8 cellular contexts compared by ENCODE assay signal in the genomic region with DNA sequence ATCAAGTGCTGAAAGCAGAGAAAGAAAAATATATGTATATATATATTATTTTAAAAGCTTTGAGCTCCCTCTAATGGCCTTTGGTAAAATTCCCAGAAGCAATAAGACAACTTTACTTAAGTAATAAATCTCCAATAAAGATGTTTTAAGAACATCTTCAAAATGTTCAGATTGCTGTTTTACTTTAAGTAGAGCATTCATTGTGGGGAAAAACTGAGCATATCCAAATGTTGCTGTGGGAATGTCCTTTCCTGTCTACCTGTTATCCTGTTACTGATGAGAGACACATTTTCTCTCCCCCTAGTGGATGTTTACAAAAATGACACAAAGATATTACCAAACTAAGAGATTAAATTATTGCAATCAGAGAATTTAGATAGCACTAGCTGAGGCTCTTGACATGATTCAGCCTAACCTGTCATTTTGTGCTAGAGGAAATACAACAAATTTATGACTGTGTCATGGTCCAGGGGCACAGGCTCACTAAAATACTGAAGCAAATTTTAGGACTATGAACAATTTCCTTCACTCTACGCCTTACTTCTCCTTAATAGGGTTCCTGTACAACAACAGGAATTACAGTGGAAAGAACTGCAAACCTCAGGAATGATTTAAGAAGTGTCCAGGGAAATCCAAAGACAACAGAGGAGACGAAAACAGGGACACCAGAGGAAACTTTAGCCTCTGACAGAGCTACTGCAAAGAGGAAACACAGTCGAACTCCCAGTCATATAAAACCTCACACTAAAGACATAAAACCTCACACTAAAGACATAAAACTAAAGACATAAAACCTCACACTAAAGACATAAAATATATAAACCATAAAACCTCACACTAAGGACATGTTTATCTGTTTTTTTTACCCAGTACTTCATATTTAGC. TPM values are rescaled to one million over a fixed set of nuclear protein-coding genes. Genes with fewer than 3 reads are reported as not detected.
DNase-seq lines count a peak whose midpoint lies in the region; ATAC-seq and TF ChIP-seq lines count a peak whose summit lies in the region.

No MANE protein-coding gene starts in this region.

- H3K4me1 ChIP-seq in right lobe of liver: no peaks in the 10 kb centered on the region

- ATAC-seq in GM19395 (IDR thresholded peaks at IDR 0.05; ENCODE audit: unreplicated experiment): peak; percentile 91
- peak; percentile 81 for ATAC-seq in HG03439 (IDR thresholded peaks at IDR 0.05; ENCODE audit: unreplicated experiment)
- ATAC-seq in right lobe of liver: peak; percentile 69 to 85 (median 78)
- no peak for ATAC-seq in HG02763 (IDR thresholded peaks at IDR 0.05; ENCODE audit: unreplicated experiment)

- peak; percentile 95 for TF ChIP-seq CTCF in MCF 10A (IDR thresholded peaks at IDR 0.05; ENCODE audit: unreplicated experiment)
- peak; percentile 67 to 81 (median 71) for TF ChIP-seq CTCF in right lobe of liver (IDR thresholded peaks at IDR 0.05)

- TF ChIP-seq POLR2A in right lobe of liver (IDR thresholded peaks at IDR 0.05): no peak

- intact Hi-C loops in MCF 10A (cut with micrococcal nuclease): loop anchor here (1.0 to 5.0 kb wide), 5 partner anchors 181 to 837 kb away; a partner anchor contains a TSS
- intact Hi-C loops in right lobe of liver (cut with DNase I): loop anchor here in 1 of 2 donors (10.0 kb wide), 1 partner anchor 198 kb away; a partner anchor contains a TSS

- no peak overlapping the region for H3K4me3 ChIP-seq in right lobe of liver

- no peaks in the 10 kb centered on the region for H3K9me3 Mint-ChIP-seq in MCF 10A (ENCODE audit: unreplicated experiment)

- peak; percentile 47 for DNase-seq in EH (ENCODE audit: low read depth)
- peak; percentile 74 for DNase-seq in NCI-H748 treated with DMSO at 0.1 percent for 48 hours (lab: John Stamatoyannopoulos, UW)
- peak; percentile 75 for DNase-seq in MCF 10A (ENCODE audit: unreplicated experiment)
- no peak for DNase-seq in right lobe of liver
- DNase-seq in NCI-H226: no peak

- no peaks in the 10 kb centered on the region for H3K4me1 Mint-ChIP-seq in MCF 10A (ENCODE audit: insufficient read depth, unreplicated experiment)

- no peaks in the 10 kb centered on the region for H3K27me3 ChIP-seq in right lobe of liver

- H3K27me3 Mint-ChIP-seq in MCF 10A (ENCODE audit: insufficient read depth, unreplicated experiment): peaks cover 82% of the 10 kb centered on the region

- no peaks in the 10 kb centered on the region for H3K36me3 Mint-ChIP-seq in MCF 10A (ENCODE audit: insufficient read depth, unreplicated experiment)

- CTCF ChIA-PET in MCF 10A (lab: Yijun Ruan, JAX): interaction anchor here (0.6 to 4.5 kb wide), 57 partner anchors 8 to 1191 kb away, joined by 3 to 50 read pairs (median 3); no protein-coding TSS in a partner anchor

- POLR2A ChIA-PET in MCF 10A (lab: Yijun Ruan, JAX): interaction anchor here (0.6 to 1.3 kb wide), 4 partner anchors 25 to 713 kb away, joined by 3 to 8 read pairs (median 4); no protein-coding TSS in a partner anchor

- no peak overlapping the region for H3K27ac ChIP-seq in right lobe of liver

- WGBS in right lobe of liver (ENCODE audit: insufficient coverage, low coverage, low lambda C conversion rate, missing lambda C conversion rate): 60% methylated on average over 3 of the region's 3 CpGs

- H3K27ac Mint-ChIP-seq in MCF 10A (ENCODE audit: low read depth, unreplicated experiment): no peak overlapping the region

- no peaks in the 10 kb centered on the region for H3K36me3 ChIP-seq in right lobe of liver

- no TSS peak for BruUV-seq in MCF 10A (replicated peaks; lab: Mats Ljungman, UMichigan)

- no peaks in the 10 kb centered on the region for H3K9me3 ChIP-seq in right lobe of liver

- H3K4me3 Mint-ChIP-seq in MCF 10A (ENCODE audit: unreplicated experiment): no peak overlapping the region

RNA-seq across cellular contexts. Expression of a gene that starts 24.3 kb away (rescaled TPM):
- total RNA-seq in MCF 10A (2022): 109 and 121 TPM in 2 replicates
- total RNA-seq in right lobe of liver: 10 to 100 TPM; 18.5 to 36.9 (median 31.4) TPM

Comparison
In these comparisons a context has a peak if more than half of its experiments do, and no peak if none do; other contexts are left out.
1. DNase-seq: peak in EH (single experiment), NCI-H748 treated with DMSO at 0.1 percent for 48 hours (single experiment) and MCF 10A (single experiment); none in right lobe of liver (0 of 3) and NCI-H226 (single experiment).